22 cellular contexts compared by ENCODE assay signal in the genomic region with DNA sequence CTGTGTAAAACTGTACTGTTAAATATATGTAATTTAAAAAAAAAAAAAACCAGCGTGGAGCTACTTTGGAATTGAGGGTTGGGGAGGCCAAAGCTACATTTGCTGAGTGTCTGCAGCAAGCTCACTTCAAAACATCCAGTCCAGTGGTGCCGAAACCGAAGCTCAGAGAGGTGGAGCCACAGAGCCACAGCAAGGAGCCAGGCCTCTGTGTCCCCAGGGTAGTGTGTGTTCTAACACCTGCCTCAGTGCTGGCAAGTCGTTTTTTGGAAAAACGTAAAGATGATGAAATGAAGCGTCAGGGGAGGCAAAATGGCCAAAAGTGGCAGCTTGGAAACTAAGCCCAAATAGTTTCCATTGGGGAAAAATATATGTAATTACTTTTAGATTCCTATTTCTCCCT. TPM values are rescaled to one million over a fixed set of nuclear protein-coding genes. Genes with fewer than 3 reads are reported as not detected.
DNase-seq lines count a peak whose midpoint lies in the region; ATAC-seq and TF ChIP-seq lines count a peak whose summit lies in the region.
"Had no signal": no experiment of that assay in that cellular context is flagged by ENCODE, and none has a peak within 500 bp of the region (broad histone marks: within the 10 kb centered on the region; RNA-seq: fewer than 3 reads in every experiment).

No MANE protein-coding gene starts in this region.

- CTCF ChIA-PET in IMR-90 (lab: Yijun Ruan, JAX): interaction anchor here (0.7 kb wide), 1 partner anchor 24 kb away, joined by 9 read pairs; no protein-coding TSS in a partner anchor

- no peak overlapping the region for H3K23ac ChIP-seq in IMR-90 (ENCODE audit: low read depth, low read length)

- peaks cover 23 to 39% of the 10 kb centered on the region in 2 experiments for H3K79me1 ChIP-seq in IMR-90 (ENCODE audit: low read depth in 1 of 2, low read length in 2 of 2)

- H3K27ac ChIP-seq in IMR-90 (ENCODE audit: insufficient read depth, low read length): no peak overlapping the region
- H3K27ac ChIP-seq in SK-N-MC: 0 out of 2 replicates have a peak overlapping the region, but pooled peaks have one; percentile 8
- H3K27ac ChIP-seq in psoas muscle: no peak overlapping the region
- H3K27ac ChIP-seq: C4-2B, KMS-11, SJSA1 had no signal

- H3K9me1 ChIP-seq in IMR-90 (ENCODE audit: insufficient read depth, low read length): peaks cover 16% of the 10 kb centered on the region

- in situ Hi-C loops in IMR-90 (cut with MboI; ENCODE audit: low sequenced_read_pairs): no loop called here

- no peak for TF ChIP-seq CTCF in IMR-90 (conservative IDR thresholded peaks at IDR 0.05; ENCODE audit: low read depth, low read length)
- no peak for TF ChIP-seq CTCF in psoas muscle (IDR thresholded peaks at IDR 0.05)

- H3K27me3 ChIP-seq in IMR-90 (ENCODE audit: control insufficient read depth, insufficient read depth, low read length) (no peaks in the 10 kb centered on the region), psoas muscle (ENCODE audit: insufficient read depth in 3 of 3, low read length in 2 of 3) (no peaks in the 10 kb centered on the region)
- H3K27me3 ChIP-seq: SJSA1 had no signal

- no peak for TF ChIP-seq POLR2A in IMR-90 (IDR thresholded peaks at IDR 0.05; ENCODE audit: low read depth, low read length)

- H2BK15ac ChIP-seq in IMR-90 (ENCODE audit: low read depth, low read length): no peak overlapping the region

- dilution Hi-C loops in IMR-90 (cut with HindIII; ENCODE audit: low sequenced_read_pairs, unreplicated experiment): no loop called here

- H3K9me3 ChIP-seq in IMR-90 (ENCODE audit: control insufficient read depth, insufficient read depth, low read length) (no peaks in the 10 kb centered on the region), SK-N-MC (ENCODE audit: low read depth, low read length) (peaks cover 4% of the 10 kb centered on the region; the same call in 1 of the 2 replicates), psoas muscle (no peaks in the 10 kb centered on the region)
- H3K9me3 ChIP-seq: SJSA1 had no signal

- H3K4me3 ChIP-seq in IMR-90 (ENCODE audit: insufficient read depth, low read depth, low read length) (no peak overlapping the region), SK-N-MC (no peak overlapping the region), psoas muscle (no peak overlapping the region)
- H3K4me3 ChIP-seq: SJSA1 had no signal

- H2AFZ ChIP-seq in IMR-90 (replicated peaks; ENCODE audit: low read length, poor library complexity): no peak overlapping the region

- 0 out of 4 replicates have a peak overlapping the region, but pooled peaks of 1 of the 2 experiments have one; percentile 35 for H4K8ac ChIP-seq in IMR-90 (ENCODE audit: low read depth in 2 of 2, low read length in 2 of 2)

- peaks cover 10% of the 10 kb centered on the region for H3K4me1 ChIP-seq in IMR-90 (ENCODE audit: control insufficient read depth, insufficient read depth, low read length)
- peaks cover 10% of the 10 kb centered on the region for H3K4me1 ChIP-seq in psoas muscle

- no peak overlapping the region for H3K14ac ChIP-seq in IMR-90 (replicated peaks; ENCODE audit: low read depth, low read length)

- ATAC-seq in IMR-90 (ENCODE audit: low read depth) (no peak), psoas muscle (peak in 2 of 4 donors; percentile 28 to 50), GM18861 (IDR thresholded peaks at IDR 0.05; ENCODE audit: unreplicated experiment) (no peak)

- H4K20me1 ChIP-seq in IMR-90 (ENCODE audit: insufficient read depth, low read length): peaks cover 15% of the 10 kb centered on the region

- no peak overlapping the region for H4K5ac ChIP-seq in IMR-90 (ENCODE audit: low read depth, low read length)

- WGBS in IMR-90 (ENCODE audit: extremely low coverage in 2 of 2, insufficient read length in 1 of 2), 2 experiments: no CpG with 5 or more reads among the region's 6 CpGs
- 60 to 65% (median 64%) methylated on average over 6 of the region's 6 CpGs for WGBS in psoas muscle, 3 donors

- DNase-seq in IMR-90 (no peak), MV-4-11 (lab: John Stamatoyannopoulos, UW) (peak; percentile 40), SK-N-MC (ENCODE audit: low read depth, low spot score) (no peak), psoas muscle (peak; percentile 38 to 78), AG20443 (ENCODE audit: low spot score) (no peak), ureter (ENCODE audit: low spot score) (no peak)
- DNase-seq: ACHN, AML-193, DND-41, H9, NCI-H1092 treated with DMSO at 0.1 percent for 48 hours, NCI-H146, NCI-H2029 treated with DMSO at 0.1 percent for 48 hours, NCI-H2171 treated with DMSO at 0.1 percent for 48 hours, NCI-H446 treated with DMSO at 0.1 percent for 48 hours, NCI-H69, OCI-M1, RPMI8226 had no signal

- H2AK9ac ChIP-seq in IMR-90 (replicated peaks; ENCODE audit: low read depth, low read length, poor library complexity): peak overlapping the region; percentile 3

- intact Hi-C loops in IMR-90 (cut with micrococcal nuclease): no loop called here
- intact Hi-C loops in psoas muscle (cut with DNase I): no loop called here

- H2BK120ac ChIP-seq in IMR-90 (ENCODE audit: low read depth, low read length): no peak overlapping the region

- no peak overlapping the region for H4K91ac ChIP-seq in IMR-90 (ENCODE audit: insufficient read depth, low read depth, low read length)

- H3K4me2 ChIP-seq in IMR-90 (ENCODE audit: low read depth, low read length): no peak overlapping the region
- H3K4me2 ChIP-seq: KMS-11 had no signal

- H2AK5ac ChIP-seq in IMR-90 (ENCODE audit: low read depth, low read length): no peak overlapping the region

- H3K56ac ChIP-seq in IMR-90 (ENCODE audit: extremely low read depth, insufficient read depth, low read length): no peak overlapping the region

- H3K36me3 ChIP-seq in IMR-90 (ENCODE audit: control insufficient read depth, insufficient read depth, low read length) (peaks cover 33% of the 10 kb centered on the region), SK-N-MC (ENCODE audit: insufficient read depth, low read length) (peaks cover 51% of the 10 kb centered on the region), psoas muscle (ENCODE audit: insufficient read depth in 1 of 2, low read depth in 1 of 2) (peaks cover 0 to 66% of the 10 kb centered on the region in 2 donors)

- no peak overlapping the region for H3K9ac ChIP-seq in IMR-90 (ENCODE audit: low read depth, low read length)
- no peak overlapping the region for H3K9ac ChIP-seq in SK-N-MC (ENCODE audit: insufficient read length)
- H3K9ac ChIP-seq: KMS-11 had no signal

- H3K4ac ChIP-seq in IMR-90 (ENCODE audit: low read depth, low read length): no peak overlapping the region

- H2BK20ac ChIP-seq in IMR-90 (ENCODE audit: low read depth, low read length): no peak overlapping the region

- no peak overlapping the region for H2BK5ac ChIP-seq in IMR-90 (ENCODE audit: low read depth, low read length, poor library complexity, severe bottlenecking)

- no peak overlapping the region for H3K18ac ChIP-seq in IMR-90 (ENCODE audit: low read depth, low read length)

- BruUV-seq in IMR-90 (replicated peaks; lab: Mats Ljungman, UMichigan): no TSS peak

- POLR2A ChIA-PET in IMR-90 (lab: Charles Lee; ENCODE audit: unreplicated experiment): no interaction called here

- no peak for TF ChIP-seq RAD21 in IMR-90 (IDR thresholded peaks at IDR 0.05; ENCODE audit: low read length)

TF ChIP-seq in IMR-90, 13 proteins besides CTCF, POLR2A, EP300 and RAD21:
- TF ChIP-seq MXI1 (IDR thresholded peaks at IDR 0.05; ENCODE audit: borderline replicate concordance, low read depth, low read length): no peak
- no peak for TF ChIP-seq RFX5 (IDR thresholded peaks at IDR 0.05; ENCODE audit: low read depth, low read length)
- TF ChIP-seq RCOR1 (IDR thresholded peaks at IDR 0.05; ENCODE audit: insufficient replicate concordance, low read length): no peak
- no peak for TF ChIP-seq SMC3 (IDR thresholded peaks at IDR 0.05; ENCODE audit: low read depth, low read length)
- TF ChIP-seq ELK1 (IDR thresholded peaks at IDR 0.05; ENCODE audit: borderline replicate concordance, low read depth, low read length): no peak
- no peak for TF ChIP-seq FOS (IDR thresholded peaks at IDR 0.05; ENCODE audit: low read depth, low read length)

RNA-seq across cellular contexts. Expression of gene MRC2, which starts 36.1 kb away (rescaled TPM):
- 37.5 and 39.3 TPM in 2 replicates for total RNA-seq in IMR-90 (2012; rRNA removed)
- 137 and 152 TPM in 2 replicates for polyA plus RNA-seq in IMR-90 (2012; rRNA removed)
- 88.6 and 140 TPM in 2 replicates for polyA plus RNA-seq in IMR-90 (2012; cell fraction: cytosol; rRNA removed)
- 194 and 479 TPM in 2 replicates for polyA plus RNA-seq in IMR-90 (2012; cell fraction: nucleus; rRNA removed; ENCODE audit: low replicate concordance)
- total RNA-seq in psoas muscle: 10 to 100 TPM in 2 of 4 donors, 1 to 10 TPM in 2; 4.6 to 17.5 (median 8.5) TPM
- 1 to 10 TPM; 3.5 to 5.9 (median 3.6) TPM for polyA plus RNA-seq in psoas muscle
- total RNA-seq in ureter: 40.0 TPM

Comparison
In these comparisons a context has a peak if more than half of its experiments do, and no peak if none do; other contexts are left out.
1. DNase-seq: peak in MV-4-11 (single experiment) and psoas muscle (2 of 2); none in IMR-90 (single experiment), SK-N-MC (single experiment), AG20443 (single experiment) and ureter (single experiment).